ENCODE assay signal across 8 cellular contexts in genomic region chr7:143901710-143902587, GRCh38. TPM values are rescaled to one million over a fixed set of nuclear protein-coding genes. Genes with fewer than 3 reads are reported as not detected.
DNase-seq lines count a peak whose midpoint lies in the region; FAIRE-seq and TF ChIP-seq lines count a peak whose summit lies in the region.

TSS of gene TCAF1 (minus strand) at chr7:143902176. CDS start at chr7:143876608, 25,568 bp downstream.

- no peaks in the 10 kb centered on the region for H3K36me3 ChIP-seq in stomach smooth muscle (ENCODE audit: control insufficient read depth in 2 of 2, insufficient read depth in 2 of 2, low read length in 2 of 2)

- no peak for FAIRE-seq in H54 (lab: Jason Lieb, UNC)

- H3K36me3 Mint-ChIP-seq in neural crest cell (ENCODE audit: low read depth), result no peaks in the 10 kb centered on the region

- peak; percentile 83 for TF ChIP-seq POLR2A in H54 (IDR thresholded peaks at IDR 0.05; ENCODE audit: low read depth, low read length)

- H3K9me3 Mint-ChIP-seq in neural crest cell, result no peaks in the 10 kb centered on the region

- H3K4me1 Mint-ChIP-seq in neural crest cell, result peaks cover 40% of the 10 kb centered on the region

- H3K27ac ChIP-seq in stomach smooth muscle (ENCODE audit: low read length), result peak within 1 kb of the TSS; percentile 89

- H3K27me3 Mint-ChIP-seq in neural crest cell (ENCODE audit: low read depth), result no peaks in the 10 kb centered on the region

- H3K4me1 ChIP-seq in stomach smooth muscle (ENCODE audit: control insufficient read depth, insufficient read depth, low read length), result peaks cover 34% of the 10 kb centered on the region

- peak within 1 kb of the TSS; percentile 83 to 87 for H3K9ac ChIP-seq in stomach smooth muscle (ENCODE audit: low read length in 2 of 2)

- H3K27ac Mint-ChIP-seq in neural crest cell (ENCODE audit: unreplicated experiment), result peak within 1 kb of the TSS; percentile 97

- peak within 1 kb of the TSS; percentile 91 to 95 for H3K4me3 ChIP-seq in stomach smooth muscle (ENCODE audit: low read length in 2 of 2)

- DNase-seq in G401 (ENCODE audit: low spot score) (peak; percentile 97), H54 (ENCODE audit: insufficient read length, low spot score) (peak; percentile 81), LoVo (ENCODE audit: low spot score) (peak; percentile 98), SHP77 treated with DMSO at 0.1 percent for 48 hours (lab: John Stamatoyannopoulos, UW) (peak; percentile 72), activated gamma-delta T cell (lab: John Stamatoyannopoulos, UW) (peak; percentile 69), fibroblast of the conjunctiva (ENCODE audit: low read depth) (peak; percentile 90), neural crest cell (ENCODE audit: low read depth, low spot score) (peak; percentile 85)

- H3K9me3 ChIP-seq in stomach smooth muscle (ENCODE audit: control insufficient read depth in 2 of 2, low read length in 2 of 2), result no peaks in the 10 kb centered on the region

- peak; percentile 54 for TF ChIP-seq CTCF in neural crest cell (conservative IDR thresholded peaks at IDR 0.05)

- H3K27me3 ChIP-seq in stomach smooth muscle (ENCODE audit: control insufficient read depth in 1 of 2, insufficient read depth in 2 of 2, low read length in 2 of 2), result no peaks in the 10 kb centered on the region

- in situ Hi-C loops in G401 (cut with HindIII; ENCODE audit: low sequenced_read_pairs), result no loop called here

- peak within 1 kb of the TSS; percentile 97 for H3K4me3 Mint-ChIP-seq in neural crest cell

RNA-seq across cellular contexts. Expression of gene TCAF1, which starts in this region (rescaled TPM):
- 32.3 and 33.7 TPM in 2 replicates for total RNA-seq in G401 (2014; rRNA removed; shearing (Covaris generic))
- total RNA-seq in neural crest cell, result 105 and 107 TPM in 2 replicates

Comparison
In these comparisons a context has a peak if more than half of its experiments do, and no peak if none do; other contexts are left out.
1. Peak in every context shown above with its lines: DNase-seq, H3K4me3 ChIP-seq and H3K27ac ChIP-seq.